Comparison of ENCODE assay signal across 17 cellular contexts in genomic region chr3:126568776-126569342, GRCh38. TPM values are rescaled to one million over a fixed set of nuclear protein-coding genes. Genes with fewer than 3 reads are reported as not detected.
A peak's percentile ranks its signal among the peaks of the same experiment; 100 is the strongest.
DNase-seq lines count a peak whose midpoint lies in the region; ATAC-seq and TF ChIP-seq lines count a peak whose summit lies in the region.
"Had no signal": no experiment of that assay in that cellular context is flagged by ENCODE, and none has a peak within 500 bp of the region (broad histone marks: within the 10 kb centered on the region; RNA-seq: fewer than 3 reads in every experiment).

No MANE protein-coding gene starts in this region.

- no peaks in the 10 kb centered on the region for H3K9me3 Mint-ChIP-seq in natural killer cell treated with Interleukin-12 subunit alpha and Interleukin-12 subunit beta and Interleukin-15 and Interleukin-18, amount 100 ng/mL, for 72 hours
- no peaks in the 10 kb centered on the region for H3K9me3 Mint-ChIP-seq in natural killer cell
- no peaks in the 10 kb centered on the region for H3K9me3 Mint-ChIP-seq in H9
- H3K9me3 Mint-ChIP-seq: CD8-positive, alpha-beta memory T cell had no signal

- H3K23me2 ChIP-seq in H9 (ENCODE audit: insufficient read length, low read depth, low read length, poor library complexity, severe bottlenecking), result no peaks in the 10 kb centered on the region

- TF ChIP-seq POLR2A in testis (IDR thresholded peaks at IDR 0.05), result no peak

- WGBS in H9 (ENCODE audit: extremely low coverage, insufficient read length, low lambda C conversion rate), result no CpG with 5 or more reads among the region's 3 CpGs
- 89 to 93% methylated on average over 3 of the region's 3 CpGs for WGBS in testis, 2 donors

- H3K18ac ChIP-seq in H9 (ENCODE audit: insufficient read length, low read depth, low read length), result no peak overlapping the region

- H3K27me3 Mint-ChIP-seq in natural killer cell treated with Interleukin-12 subunit alpha and Interleukin-12 subunit beta and Interleukin-15 and Interleukin-18, amount 100 ng/mL, for 72 hours, result peaks cover 13 to 26% of the 10 kb centered on the region in 2 donors
- H3K27me3 Mint-ChIP-seq in natural killer cell (ENCODE audit: low read depth in 2 of 2), result peaks cover 13 to 27% of the 10 kb centered on the region in 2 donors
- peaks cover 2% of the 10 kb centered on the region; the same call in 1 of the 2 replicates for H3K27me3 Mint-ChIP-seq in H9 (ENCODE audit: low read depth)

- H3K36me3 ChIP-seq in testis (ENCODE audit: low read depth, missing control alignments), result no peaks in the 10 kb centered on the region
- H3K36me3 ChIP-seq: BLaER1 had no signal

- no peak overlapping the region for H2BK5ac ChIP-seq in H9 (ENCODE audit: insufficient read length, low read length)

- H4K8ac ChIP-seq in H9 (replicated peaks; ENCODE audit: insufficient read length, low read depth, low read length), result no peak overlapping the region

- no peaks in the 10 kb centered on the region for H4K20me1 ChIP-seq in H9 (ENCODE audit: control insufficient read depth, insufficient read depth, insufficient read length)
- H4K20me1 ChIP-seq: BLaER1 had no signal

- no peak overlapping the region for H4K91ac ChIP-seq in H9 (ENCODE audit: insufficient read length, low read depth, low read length)

- no peak overlapping the region for H3K4ac ChIP-seq in H9 (ENCODE audit: low read depth, low read length)

- no peak overlapping the region for H2BK20ac ChIP-seq in H9 (ENCODE audit: low read depth, low read length, poor library complexity, severe bottlenecking)

- H3K4me3 Mint-ChIP-seq in natural killer cell treated with Interleukin-12 subunit alpha and Interleukin-12 subunit beta and Interleukin-15 and Interleukin-18, amount 100 ng/mL, for 72 hours, result no peak overlapping the region
- H3K4me3 Mint-ChIP-seq in natural killer cell, result no peak overlapping the region
- no peak overlapping the region for H3K4me3 Mint-ChIP-seq in H9
- H3K4me3 Mint-ChIP-seq: CD8-positive, alpha-beta memory T cell had no signal

- H3K4me1 ChIP-seq in H9 (ENCODE audit: insufficient read depth, low read length) (no peaks in the 10 kb centered on the region), testis (no peaks in the 10 kb centered on the region)
- H3K4me1 ChIP-seq: Caco-2 had no signal

- H3K4me1 Mint-ChIP-seq in natural killer cell treated with Interleukin-12 subunit alpha and Interleukin-12 subunit beta and Interleukin-15 and Interleukin-18, amount 100 ng/mL, for 72 hours (ENCODE audit: low read depth in 2 of 2), result no peaks in the 10 kb centered on the region
- H3K4me1 Mint-ChIP-seq in natural killer cell, result no peaks in the 10 kb centered on the region
- peaks cover 6 to 7% of the 10 kb centered on the region in 2 experiments; a peak in 3 of 4 replicates for H3K4me1 Mint-ChIP-seq in H9
- H3K4me1 Mint-ChIP-seq: CD8-positive, alpha-beta memory T cell had no signal

- H3K79me2 ChIP-seq in H9 (ENCODE audit: insufficient read depth, low read length), result no peaks in the 10 kb centered on the region

- H2BK120ac ChIP-seq in H9 (ENCODE audit: low read depth, low read length, poor library complexity, severe bottlenecking), result no peak overlapping the region

- H2BK12ac ChIP-seq in H9 (ENCODE audit: insufficient read length, low read depth, low read length), result no peak overlapping the region

- no peak overlapping the region for H3K27ac Mint-ChIP-seq in natural killer cell treated with Interleukin-12 subunit alpha and Interleukin-12 subunit beta and Interleukin-15 and Interleukin-18, amount 100 ng/mL, for 72 hours
- no peak overlapping the region for H3K27ac Mint-ChIP-seq in natural killer cell
- 0 out of 7 replicates have a peak overlapping the region, but pooled peaks of 1 of the 3 experiments have one; percentile 11 for H3K27ac Mint-ChIP-seq in H9
- H3K27ac Mint-ChIP-seq: CD8-positive, alpha-beta memory T cell had no signal

- peak; percentile 37 for DNase-seq in natural killer cell treated with Interleukin-12 subunit alpha and Interleukin-12 subunit beta and Interleukin-15 and Interleukin-18, amount 100 ng/mL, for 72 hours (ENCODE audit: low spot score)
- DNase-seq in natural killer cell, result no peak
- DNase-seq in H9, result peak; percentile 21
- DNase-seq in iPS-NIHi7 (ENCODE audit: extremely low spot score), result peak; percentile 7
- no peak for DNase-seq in testis
- no peak for DNase-seq in stimulated activated CD8-positive, alpha-beta memory T cell treated with anti-CD3 and anti-CD28 coated beads, Interleukin-4, amount 100 ng/mL, for 48 hours
- DNase-seq: CD8-positive, alpha-beta memory T cell; DND-41; GDM1; GOT3; IMR-90; KBM-7 had no signal

- H3K79me1 ChIP-seq in H9 (ENCODE audit: insufficient read depth, low read depth, low read length, poor library complexity, severe bottlenecking), result no peaks in the 10 kb centered on the region

- H3K9ac ChIP-seq in H9 (ENCODE audit: extremely low read depth, insufficient read length, low read length), result no peak overlapping the region
- H3K9ac ChIP-seq: BLaER1 had no signal

- no peak overlapping the region; the same call in 1 of the 2 replicates for H3K14ac ChIP-seq in H9 (ENCODE audit: insufficient read depth, low read length)

- H2AK5ac ChIP-seq in H9 (ENCODE audit: insufficient read length, low read length), result no peak overlapping the region

- no peak overlapping the region for H2BK15ac ChIP-seq in H9 (ENCODE audit: low read depth, low read length)

- H3K36me3 Mint-ChIP-seq in natural killer cell treated with Interleukin-12 subunit alpha and Interleukin-12 subunit beta and Interleukin-15 and Interleukin-18, amount 100 ng/mL, for 72 hours, result no peaks in the 10 kb centered on the region
- H3K36me3 Mint-ChIP-seq in natural killer cell (no peaks in the 10 kb centered on the region), H9 (ENCODE audit: insufficient read depth in 1 of 3, low read depth in 3 of 3) (no peaks in the 10 kb centered on the region)
- H3K36me3 Mint-ChIP-seq: CD8-positive, alpha-beta memory T cell had no signal

- H3K27ac ChIP-seq in H9 (ENCODE audit: insufficient read length, low read depth, low read length) (no peak overlapping the region), testis (no peak overlapping the region)
- H3K27ac ChIP-seq: A549, BLaER1 had no signal

- H2AFZ ChIP-seq in H9 (ENCODE audit: low read length), result no peak overlapping the region

- H3K23ac ChIP-seq in H9 (ENCODE audit: insufficient read length, low read depth, low read length), result no peak overlapping the region

- no peak overlapping the region for H3T11ph ChIP-seq in H9 (ENCODE audit: low read length)

- TF ChIP-seq CTCF in natural killer cell (IDR thresholded peaks at IDR 0.05) (no peak), H9 (conservative IDR thresholded peaks at IDR 0.05) (no peak), testis (IDR thresholded peaks at IDR 0.05) (no peak)

- H3K4me3 ChIP-seq in testis, result no peak overlapping the region
- H3K4me3 ChIP-seq: A549, BLaER1 had no signal

- H4K5ac ChIP-seq in H9 (ENCODE audit: insufficient read length, low read depth, low read length), result no peak overlapping the region

- no peak overlapping the region for H3K4me2 ChIP-seq in H9 (ENCODE audit: insufficient read depth, insufficient read length, low read length)
- H3K4me2 ChIP-seq: A549, BLaER1 had no signal

- peak in 1 of 2 donors; percentile 25 for ATAC-seq in natural killer cell treated with Interleukin-12 subunit alpha and Interleukin-12 subunit beta and Interleukin-15 and Interleukin-18, amount 100 ng/mL, for 72 hours
- ATAC-seq in natural killer cell (no peak), GM18873 (IDR thresholded peaks at IDR 0.05; ENCODE audit: low FRiP score, unreplicated experiment) (no peak)

- no peak overlapping the region for H3K56ac ChIP-seq in H9 (ENCODE audit: insufficient read length, low read depth, low read length)

- intact Hi-C loops in natural killer cell (cut with micrococcal nuclease) (no loop called here), testis (cut with DNase I; ENCODE audit: low total_unique reads) (no loop called here)

- H3K9me3 ChIP-seq in H9 (ENCODE audit: control insufficient read depth, low read depth, low read length) (no peaks in the 10 kb centered on the region), testis (no peaks in the 10 kb centered on the region)
- H3K9me3 ChIP-seq: A549, BLaER1, Caco-2 had no signal

- H3K27me3 ChIP-seq in H9 (ENCODE audit: insufficient read depth, low read length) (no peaks in the 10 kb centered on the region), testis (no peaks in the 10 kb centered on the region)
- H3K27me3 ChIP-seq: BLaER1 had no signal

RNA-seq across cellular contexts. Expression of gene C3orf22, which starts 10.1 kb away (rescaled TPM):
- not detected for total RNA-seq in natural killer cell treated with Interleukin-12 subunit alpha and Interleukin-12 subunit beta and Interleukin-15 and Interleukin-18, amount 100 ng/mL, for 72 hours
- total RNA-seq in natural killer cell, result not detected
- not detected in 2 replicates for total RNA-seq in H9 (2021)
- 10 to 100 TPM; 33.0 to 61.4 TPM for total RNA-seq in testis
- 42.2 TPM for polyA plus RNA-seq in testis (ENCODE audit: insufficient read depth, low read depth, low replicate concordance)
- total RNA-seq: Caco-2; CD8-positive, alpha-beta memory T cell; IMR-90 had no signal
- polyA plus RNA-seq: A549; AG04450; CD8-positive, alpha-beta memory T cell; IMR-90 had no signal

RNA-seq across cellular contexts. Expression of gene CHST13, which starts 44.9 kb away (rescaled TPM):
- total RNA-seq in natural killer cell treated with Interleukin-12 subunit alpha and Interleukin-12 subunit beta and Interleukin-15 and Interleukin-18, amount 100 ng/mL, for 72 hours, result under 1 TPM in 1 of 2 donors, not detected in 1; 0.98 TPM
- total RNA-seq in natural killer cell, result under 1 TPM in 2 of 3 donors, not detected in 1; 0.19 to 0.20 TPM
- 0.85 and 0.99 TPM in 2 replicates for total RNA-seq in H9 (2021)
- total RNA-seq in testis, result 10 to 100 TPM; 13.3 to 21.7 TPM
- 21.4 TPM for polyA plus RNA-seq in testis (ENCODE audit: insufficient read depth, low read depth, low replicate concordance)
- total RNA-seq: IMR-90 had no signal
- polyA plus RNA-seq: AG04450; CD8-positive, alpha-beta memory T cell; IMR-90 had no signal

RNA-seq across cellular contexts. Expression of gene UROC1, which starts 51.3 kb away (rescaled TPM):
- not detected for total RNA-seq in natural killer cell treated with Interleukin-12 subunit alpha and Interleukin-12 subunit beta and Interleukin-15 and Interleukin-18, amount 100 ng/mL, for 72 hours
- total RNA-seq in natural killer cell (not detected), H9 (2021) (not detected in 2 replicates), testis (1 to 10 TPM in 1 of 2 donors, under 1 TPM in 1; 0.25 to 1.0 TPM)
- polyA plus RNA-seq in testis (ENCODE audit: insufficient read depth, low read depth, low replicate concordance), result 0.34 TPM
- total RNA-seq: Caco-2; CD8-positive, alpha-beta memory T cell; IMR-90 had no signal
- polyA plus RNA-seq: A549; AG04450; CD8-positive, alpha-beta memory T cell; IMR-90 had no signal

Comparison
In these comparisons a context has a peak if more than half of its experiments do, and no peak if none do; other contexts are left out.
1. DNase-seq: peak in natural killer cell treated with Interleukin-12 subunit alpha and Interleukin-12 subunit beta and Interleukin-15 and Interleukin-18, amount 100 ng/mL, for 72 hours (single experiment), H9 (single experiment) and iPS-NIHi7 (single experiment); none in natural killer cell (single experiment), testis (single experiment) and stimulated activated CD8-positive, alpha-beta memory T cell treated with anti-CD3 and anti-CD28 coated beads, Interleukin-4, amount 100 ng/mL, for 48 hours (single experiment).
2. RNA of gene C3orf22, which starts 10.1 kb away (total RNA-seq): 33.0 to 61.4 TPM in testis; not detected in natural killer cell treated with Interleukin-12 subunit alpha and Interleukin-12 subunit beta and Interleukin-15 and Interleukin-18, amount 100 ng/mL, for 72 hours, not detected in natural killer cell and not detected in H9; every median in the first group is over 10 times any median in the second.